Comparison of ENCODE assay signal across 22 cellular contexts in the genomic region with DNA sequence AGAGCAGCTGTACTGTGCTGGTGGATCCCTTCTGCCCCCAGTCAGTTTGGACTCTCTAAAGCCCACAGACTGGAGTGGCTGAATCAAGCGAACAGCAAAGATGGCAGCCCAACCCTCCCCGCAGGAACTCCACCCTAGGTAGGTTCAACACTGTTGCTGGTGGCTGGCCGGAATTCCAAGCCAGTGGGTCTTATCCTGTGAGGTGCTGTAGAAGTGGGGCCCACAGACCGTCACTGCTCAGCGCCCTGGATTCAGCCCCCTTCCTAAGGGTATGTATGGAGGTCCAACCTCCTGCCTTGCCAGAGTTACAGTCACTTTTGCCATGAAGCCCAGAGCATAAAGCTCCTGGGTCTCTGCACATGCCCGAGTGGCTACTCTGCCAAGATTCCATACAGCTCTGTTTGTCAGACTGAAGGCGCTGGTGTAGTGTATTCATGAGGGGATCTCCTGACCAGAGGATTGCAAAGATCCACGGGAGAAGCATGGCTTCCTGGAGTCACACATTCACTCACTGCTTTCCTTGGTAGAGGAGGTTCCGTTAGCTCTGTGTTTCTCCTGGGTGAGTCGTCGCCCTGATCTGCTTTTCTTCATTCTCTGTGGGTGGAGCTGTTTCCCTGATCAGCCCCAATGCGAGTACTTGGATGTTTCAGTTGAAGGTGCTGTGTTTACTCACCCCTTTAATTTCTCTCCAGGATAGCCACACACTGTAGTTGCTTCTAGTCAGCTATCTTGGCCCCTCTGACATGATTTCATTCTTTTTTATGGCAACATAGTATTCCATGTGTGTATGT.
DNase-seq lines count a peak whose midpoint lies in the region; ATAC-seq, FAIRE-seq and TF ChIP-seq lines count a peak whose summit lies in the region.
"Had no signal": no experiment of that assay in that cellular context is flagged by ENCODE, and none has a peak within 500 bp of the region (broad histone marks: within the 10 kb centered on the region; RNA-seq: fewer than 3 reads in every experiment).

No MANE protein-coding gene starts in this region.

- no peaks in the 10 kb centered on the region for H3K23me2 ChIP-seq in H1 (ENCODE audit: low read depth, low read length)

- peak; percentile 24 for ATAC-seq in activated naive CD8-positive, alpha-beta T cell treated with anti-CD3 and anti-CD28 coated beads, Interleukin-2, amount 50 U/mL, for 24 hours
- no peak for ATAC-seq in GM23338
- ATAC-seq in stimulated activated effector memory CD8-positive, alpha-beta T cell treated with anti-CD3 and anti-CD28 coated beads, Interleukin-12 subunit alpha, Interleukin-12 subunit beta, amount 100 ng/mL, for 72 hours = peak; percentile 24
- ATAC-seq: Panc1 had no signal

- no peak overlapping the region for H3K14ac ChIP-seq in H1 (ENCODE audit: insufficient read length)

- H4K20me1 ChIP-seq in GM23338 (replicated peaks; ENCODE audit: insufficient read depth) (no peaks in the 10 kb centered on the region), H1 (replicated peaks in 1 of 2; ENCODE audit: control insufficient read depth in 1 of 2, insufficient read depth in 2 of 2, low read length in 2 of 2) (no peaks in the 10 kb centered on the region)

- no peaks in the 10 kb centered on the region for H3K4me1 Mint-ChIP-seq in activated naive CD8-positive, alpha-beta T cell treated with anti-CD3 and anti-CD28 coated beads, Interleukin-2, amount 50 U/mL, for 24 hours
- H3K4me1 Mint-ChIP-seq in activated naive CD8-positive, alpha-beta T cell treated with anti-CD3 and anti-CD28 coated beads for 36 hours = no peaks in the 10 kb centered on the region
- peaks cover 12% of the 10 kb centered on the region; the same call in 2 of the 3 replicates for H3K4me1 Mint-ChIP-seq in GM23338
- H3K4me1 Mint-ChIP-seq in stimulated activated effector memory CD8-positive, alpha-beta T cell treated with anti-CD3 and anti-CD28 coated beads, Interleukin-12 subunit alpha, Interleukin-12 subunit beta, amount 100 ng/mL, for 72 hours = no peaks in the 10 kb centered on the region
- H3K4me1 Mint-ChIP-seq: CD14-positive monocyte had no signal

- H2BK20ac ChIP-seq in H1 (ENCODE audit: low read length) = no peak overlapping the region

- H3K36me3 ChIP-seq in GM23338 (ENCODE audit: insufficient read depth) = no peaks in the 10 kb centered on the region
- H3K36me3 ChIP-seq in H1 (ENCODE audit: control insufficient read depth in 2 of 4, insufficient read depth in 4 of 4, low read length in 3 of 4) = no peaks in the 10 kb centered on the region
- H3K36me3 ChIP-seq in BE2C = no peaks in the 10 kb centered on the region
- H3K36me3 ChIP-seq: MG63, SJCRH30 had no signal

- TF ChIP-seq CTCF in GM23338 (conservative IDR thresholded peaks at IDR 0.05; ENCODE audit: low read depth in 2 of 2) (0 out of 4 replicates have a peak, but pooled peaks of 1 of the 2 experiments have one; percentile 14), H1 (IDR thresholded peaks at IDR 0.05; ENCODE audit: control extremely low read depth in 1 of 3, insufficient read depth in 1 of 3, low read depth in 1 of 3, low read length in 3 of 3) (no peak), BE2C (IDR thresholded peaks at IDR 0.05; ENCODE audit: low read depth, low read length) (no peak)

- CTCF ChIA-PET in H1 (lab: Charles Lee; ENCODE audit: partially characterized antibody) = interaction anchor here (0.8 to 1.7 kb wide), 3 partner anchors 11 to 109 kb away, joined by 4 to 5 read pairs (median 4); no protein-coding TSS in a partner anchor

- H3F3A ChIP-seq in GM23338 (replicated peaks; ENCODE audit: low read depth) = no peaks in the 10 kb centered on the region

- 0 out of 2 replicates have a peak overlapping the region, but pooled peaks have one; percentile 32 for H2AFZ ChIP-seq in GM23338
- peak overlapping the region; percentile 70; the same call in 1 of the 2 replicates for H2AFZ ChIP-seq in H1 (ENCODE audit: low read length)

- H4K5ac ChIP-seq in H1 (ENCODE audit: insufficient read length, low read depth, low read length) = no peak overlapping the region

- H3K79me2 ChIP-seq in GM23338 (replicated peaks; ENCODE audit: insufficient read depth) = no peaks in the 10 kb centered on the region
- no peaks in the 10 kb centered on the region for H3K79me2 ChIP-seq in H1 (ENCODE audit: control insufficient read depth in 1 of 2, insufficient read depth in 2 of 2, low read length in 2 of 2)

- H3K9ac ChIP-seq in H1 (replicated peaks in 1 of 4; ENCODE audit: extremely low read depth in 1 of 4, low read depth in 3 of 4, low read length in 3 of 4) = no peak overlapping the region

- DNase-seq in activated naive CD8-positive, alpha-beta T cell treated with anti-CD3 and anti-CD28 coated beads, Interleukin-2, amount 50 U/mL, for 24 hours = no peak
- no peak for DNase-seq in activated naive CD8-positive, alpha-beta T cell treated with anti-CD3 and anti-CD28 coated beads for 36 hours
- DNase-seq in GM23338 (ENCODE audit: low spot score) = no peak
- DNase-seq in H1 (ENCODE audit: low read depth in 1 of 2, low spot score in 2 of 2) = no peak
- no peak for DNase-seq in stimulated activated effector memory CD8-positive, alpha-beta T cell treated with anti-CD3 and anti-CD28 coated beads, Interleukin-12 subunit alpha, Interleukin-12 subunit beta, amount 100 ng/mL, for 72 hours (ENCODE audit: low spot score in 2 of 2)
- no peak for DNase-seq in BE2C
- no peak for DNase-seq in DMS 273 (lab: John Stamatoyannopoulos, UW; ENCODE audit: unreplicated experiment)
- no peak for DNase-seq in dermis blood vessel endothelial cell
- DNase-seq: DMS79, MG63, NCI-H1417, NCI-H1694 treated with DMSO at 0.1 percent for 48 hours, NCI-H2081 treated with DMSO at 0.1 percent for 48 hours, NCI-H2171 treated with DMSO at 0.1 percent for 48 hours, NCI-H524 treated with DMSO at 0.1 percent for 48 hours, NCI-H82, SJCRH30 had no signal

- H2BK5ac ChIP-seq in H1 (ENCODE audit: low read depth, low read length) = no peak overlapping the region

- H4K8ac ChIP-seq in H1 (ENCODE audit: extremely low read depth, insufficient read depth, low read length) = no peak overlapping the region

- POLR2A ChIA-PET in H1 (lab: Charles Lee; ENCODE audit: partially characterized antibody) = no interaction called here

- H2BK15ac ChIP-seq in H1 (ENCODE audit: low read length) = no peak overlapping the region

- WGBS in H1 (ENCODE audit: extremely low coverage in 1 of 2, insufficient coverage in 1 of 2, insufficient read length in 1 of 2, insufficient replicate concordance in 2 of 2, low coverage in 1 of 2, low lambda C conversion rate in 2 of 2, missing lambda C conversion rate in 1 of 2), 2 experiments = 94% methylated on average over 12 of the region's 12 CpGs; no CpG with 5 or more reads in 1 of the 2 experiments

- H4K91ac ChIP-seq in H1 (replicated peaks; ENCODE audit: insufficient read length, low read length) = no peak overlapping the region

- no peak for TF ChIP-seq RAD21 in H1 (IDR thresholded peaks at IDR 0.05 in 1 of 2, conservative IDR thresholded peaks at IDR 0.05 in 1 of 2; ENCODE audit: low read depth in 2 of 2, low read length in 2 of 2)

- no peak overlapping the region for H3K27ac Mint-ChIP-seq in activated naive CD8-positive, alpha-beta T cell treated with anti-CD3 and anti-CD28 coated beads, Interleukin-2, amount 50 U/mL, for 24 hours
- H3K27ac Mint-ChIP-seq in activated naive CD8-positive, alpha-beta T cell treated with anti-CD3 and anti-CD28 coated beads for 36 hours = no peak overlapping the region
- no peak overlapping the region for H3K27ac Mint-ChIP-seq in GM23338
- no peak overlapping the region for H3K27ac Mint-ChIP-seq in stimulated activated effector memory CD8-positive, alpha-beta T cell treated with anti-CD3 and anti-CD28 coated beads, Interleukin-12 subunit alpha, Interleukin-12 subunit beta, amount 100 ng/mL, for 72 hours

- H3K9me3 ChIP-seq in H1 (ENCODE audit: insufficient read depth in 2 of 2, low read depth in 1 of 2, low read length in 1 of 2) (no peaks in the 10 kb centered on the region; a peak in 1 of 4 replicates), BE2C (no peaks in the 10 kb centered on the region; the same call in 1 of the 2 replicates)
- H3K9me3 ChIP-seq: MG63, SJCRH30 had no signal

- H3K4me3 ChIP-seq in GM23338 (no peak overlapping the region), H1 (ENCODE audit: extremely low read depth in 1 of 4, insufficient read depth in 2 of 4, low read depth in 3 of 4, low read length in 4 of 4) (no peak overlapping the region), BE2C (ENCODE audit: low read depth, low read length) (no peak overlapping the region)
- H3K4me3 ChIP-seq: MG63, SJCRH30 had no signal

- 0 out of 2 replicates have a peak, but pooled peaks cover 12% of the 10 kb centered on the region for H3K9me2 ChIP-seq in GM23338 (ENCODE audit: insufficient read depth)

- H3K23ac ChIP-seq in H1 (ENCODE audit: insufficient read length) = no peak overlapping the region

- H3K9me3 Mint-ChIP-seq in activated naive CD8-positive, alpha-beta T cell treated with anti-CD3 and anti-CD28 coated beads, Interleukin-2, amount 50 U/mL, for 24 hours = peaks cover 14% of the 10 kb centered on the region
- H3K9me3 Mint-ChIP-seq in activated naive CD8-positive, alpha-beta T cell treated with anti-CD3 and anti-CD28 coated beads for 36 hours = peaks cover 11% of the 10 kb centered on the region
- peaks cover 20% of the 10 kb centered on the region for H3K9me3 Mint-ChIP-seq in GM23338
- peaks cover 15% of the 10 kb centered on the region for H3K9me3 Mint-ChIP-seq in stimulated activated effector memory CD8-positive, alpha-beta T cell treated with anti-CD3 and anti-CD28 coated beads, Interleukin-12 subunit alpha, Interleukin-12 subunit beta, amount 100 ng/mL, for 72 hours

- no peaks in the 10 kb centered on the region for H3K79me1 ChIP-seq in H1 (ENCODE audit: low read depth, low read length)

- H3K56ac ChIP-seq in H1 (replicated peaks; ENCODE audit: insufficient read length, low read depth, low read length) = no peak overlapping the region

- no peak overlapping the region for H2BK12ac ChIP-seq in H1 (ENCODE audit: low read depth, low read length)

- no peaks in the 10 kb centered on the region for H3K36me3 Mint-ChIP-seq in activated naive CD8-positive, alpha-beta T cell treated with anti-CD3 and anti-CD28 coated beads, Interleukin-2, amount 50 U/mL, for 24 hours (ENCODE audit: low read depth)
- no peaks in the 10 kb centered on the region for H3K36me3 Mint-ChIP-seq in activated naive CD8-positive, alpha-beta T cell treated with anti-CD3 and anti-CD28 coated beads for 36 hours
- H3K36me3 Mint-ChIP-seq in GM23338 (ENCODE audit: low read depth) = peaks cover 5% of the 10 kb centered on the region; the same call in 1 of the 3 replicates
- no peaks in the 10 kb centered on the region for H3K36me3 Mint-ChIP-seq in stimulated activated effector memory CD8-positive, alpha-beta T cell treated with anti-CD3 and anti-CD28 coated beads, Interleukin-12 subunit alpha, Interleukin-12 subunit beta, amount 100 ng/mL, for 72 hours
- H3K36me3 Mint-ChIP-seq: CD14-positive monocyte had no signal

- peaks cover 3% of the 10 kb centered on the region for H3K27me3 Mint-ChIP-seq in activated naive CD8-positive, alpha-beta T cell treated with anti-CD3 and anti-CD28 coated beads, Interleukin-2, amount 50 U/mL, for 24 hours
- H3K27me3 Mint-ChIP-seq in activated naive CD8-positive, alpha-beta T cell treated with anti-CD3 and anti-CD28 coated beads for 36 hours = peaks cover 14% of the 10 kb centered on the region
- no peaks in the 10 kb centered on the region for H3K27me3 Mint-ChIP-seq in GM23338 (ENCODE audit: insufficient read depth, low read depth, poor library complexity)

- H3K4me1 ChIP-seq in GM23338 (ENCODE audit: insufficient read depth) = peaks cover 8% of the 10 kb centered on the region; the same call in 1 of the 2 replicates
- no peaks in the 10 kb centered on the region for H3K4me1 ChIP-seq in H1 (replicated peaks in 1 of 4; ENCODE audit: control insufficient read depth in 3 of 4, insufficient read depth in 4 of 4, low read length in 3 of 4)
- no peaks in the 10 kb centered on the region for H3K4me1 ChIP-seq in BE2C
- H3K4me1 ChIP-seq: SJCRH30 had no signal

- TF ChIP-seq EP300 in H1 (IDR thresholded peaks at IDR 0.05; ENCODE audit: borderline replicate concordance in 1 of 2, low read depth in 2 of 2, low read length in 2 of 2) = no peak

- no peak overlapping the region for H3K4me3 Mint-ChIP-seq in activated naive CD8-positive, alpha-beta T cell treated with anti-CD3 and anti-CD28 coated beads, Interleukin-2, amount 50 U/mL, for 24 hours
- no peak overlapping the region for H3K4me3 Mint-ChIP-seq in activated naive CD8-positive, alpha-beta T cell treated with anti-CD3 and anti-CD28 coated beads for 36 hours
- H3K4me3 Mint-ChIP-seq in GM23338 = no peak overlapping the region
- H3K4me3 Mint-ChIP-seq in stimulated activated effector memory CD8-positive, alpha-beta T cell treated with anti-CD3 and anti-CD28 coated beads, Interleukin-12 subunit alpha, Interleukin-12 subunit beta, amount 100 ng/mL, for 72 hours = no peak overlapping the region
- H3K4me3 Mint-ChIP-seq: CD14-positive monocyte had no signal

- H3K4ac ChIP-seq in H1 (replicated peaks; ENCODE audit: insufficient read length, low read depth, low read length) = no peak overlapping the region

- H3K27ac ChIP-seq in GM23338 (ENCODE audit: low read depth) (no peak overlapping the region), H1 (ENCODE audit: low read depth, low read length) (no peak overlapping the region)
- H3K27ac ChIP-seq: SJCRH30 had no signal

- no peak for TF ChIP-seq POLR2A in H1 (IDR thresholded peaks at IDR 0.05; ENCODE audit: control extremely low read depth in 1 of 2, low read depth in 2 of 2, low read length in 2 of 2)

- no peak overlapping the region for H2AK5ac ChIP-seq in H1 (ENCODE audit: low read depth, low read length)

- H3K4me2 ChIP-seq in GM23338 (no peak overlapping the region), H1 (ENCODE audit: insufficient read depth in 1 of 2, low read depth in 2 of 2, low read length in 2 of 2) (no peak overlapping the region)

- no peak overlapping the region for H3K18ac ChIP-seq in H1 (ENCODE audit: extremely low read depth, low read length)

- H2BK120ac ChIP-seq in H1 (replicated peaks; ENCODE audit: low read depth, low read length) = no peak overlapping the region

- H3K27me3 ChIP-seq in GM23338 (ENCODE audit: insufficient read depth) (no peaks in the 10 kb centered on the region), H1 (replicated peaks in 1 of 4; ENCODE audit: control insufficient read depth in 3 of 4, extremely low read depth in 1 of 4, insufficient read depth in 3 of 4, low read length in 3 of 4) (no peaks in the 10 kb centered on the region), BE2C (peaks cover 2% of the 10 kb centered on the region; the same call in 1 of the 2 replicates)
- H3K27me3 ChIP-seq: MG63, SJCRH30 had no signal

- FAIRE-seq in H1 (lab: Jason Lieb, UNC) = no peak
- FAIRE-seq: D721Med, G401.6, GM18507 had no signal
